In genomic region chr1:151993734-151994496, GRCh38 we compare ENCODE assay signal across 8 cellular contexts. TPM values are rescaled to one million over a fixed set of nuclear protein-coding genes. Genes with fewer than 3 reads are reported as not detected.
DNase-seq lines count a peak whose midpoint lies in the region; ATAC-seq, FAIRE-seq and TF ChIP-seq lines count a peak whose summit lies in the region.

S100A10 (minus strand) TSS chr1:151993859; CDS start chr1:151986230, 7,629 bp downstream.

- H3K9ac ChIP-seq in endothelial cell of umbilical vein (replicated peaks; ENCODE audit: extremely low read depth, insufficient read depth, low read length), result peak within 1 kb of the TSS; percentile 82

- peak; percentile 18 for FAIRE-seq in endothelial cell of umbilical vein (lab: Jason Lieb, UNC)

- H2AFZ ChIP-seq in endothelial cell of umbilical vein (ENCODE audit: low read depth, low read length), result peak within 1 kb of the TSS; percentile 83

- peak within 1 kb of the TSS; percentile 89 for H3K4me3 Mint-ChIP-seq in stimulated activated effector memory CD8-positive, alpha-beta T cell treated with anti-CD3 and anti-CD28 coated beads, Interleukin-12 subunit alpha, Interleukin-12 subunit beta, amount 100 ng/mL, for 72 hours

- DNase-seq in NCI-H1417 (lab: John Stamatoyannopoulos, UW) (peak in 2 of 3 experiments; percentile 65 to 67), NCI-H1417 treated with DMSO at 0.1 percent for 48 hours (lab: John Stamatoyannopoulos, UW) (no peak), NOMO-1 treated with DMSO at 0.1 percent for 48 hours (lab: John Stamatoyannopoulos, UW; ENCODE audit: unreplicated experiment) (peak; percentile 63), endothelial cell of umbilical vein (ENCODE audit: low read depth, low spot score) (peak; percentile 67), mucosa of descending colon (peak; percentile 86 to 93 (median 91)), COR-L47 (lab: John Stamatoyannopoulos, UW) (no peak)
- DNase-seq in activated CD8-positive, alpha-beta memory T cell treated with anti-CD3 and anti-CD28 coated beads, Interleukin-2, amount 50 U/mL, for 48 hours, result peak; percentile 83
- peak; percentile 63 to 89 for DNase-seq in stimulated activated effector memory CD8-positive, alpha-beta T cell treated with anti-CD3 and anti-CD28 coated beads, Interleukin-12 subunit alpha, Interleukin-12 subunit beta, amount 100 ng/mL, for 72 hours (ENCODE audit: low spot score in 2 of 2)

- dilution Hi-C loops in endothelial cell of umbilical vein (cut with MboI; ENCODE audit: extremely low pct_ligation_motif_present, low sequenced_read_pairs), result no loop called here

- no peaks in the 10 kb centered on the region for H3K36me3 ChIP-seq in endothelial cell of umbilical vein (ENCODE audit: control insufficient read depth in 2 of 2, extremely low read depth in 1 of 2, insufficient read depth in 2 of 2, low read length in 2 of 2)
- no peaks in the 10 kb centered on the region for H3K36me3 ChIP-seq in mucosa of descending colon (ENCODE audit: low read depth)

- peak; percentile 75 for ATAC-seq in mucosa of descending colon
- peak; percentile 82 for ATAC-seq in stimulated activated effector memory CD8-positive, alpha-beta T cell treated with anti-CD3 and anti-CD28 coated beads, Interleukin-12 subunit alpha, Interleukin-12 subunit beta, amount 100 ng/mL, for 72 hours

- POLR2A ChIA-PET in endothelial cell of umbilical vein (lab: Charles Lee), result interaction anchor here (2.6 kb wide), 1 partner anchor 59 kb away, joined by 7 read pairs; no protein-coding TSS in a partner anchor

- H3K4me3 ChIP-seq in endothelial cell of umbilical vein (replicated peaks in 1 of 3; ENCODE audit: insufficient read depth in 1 of 3, low read depth in 1 of 3, low read length in 3 of 3), result peak within 1 kb of the TSS; percentile 22 to 70 (median 67)
- peak within 1 kb of the TSS; percentile 96 for H3K4me3 ChIP-seq in mucosa of descending colon

- no peak for TF ChIP-seq CTCF in endothelial cell of umbilical vein (IDR thresholded peaks at IDR 0.05; ENCODE audit: extremely low read depth in 1 of 2, insufficient read depth in 1 of 2, low read depth in 1 of 2, low read length in 2 of 2)
- no peak for TF ChIP-seq CTCF in mucosa of descending colon (IDR thresholded peaks at IDR 0.05)

- peaks cover 43% of the 10 kb centered on the region for H3K4me1 ChIP-seq in endothelial cell of umbilical vein (ENCODE audit: control insufficient read depth, extremely low read depth, insufficient read depth, low read length)
- peaks cover 52% of the 10 kb centered on the region for H3K4me1 ChIP-seq in mucosa of descending colon (ENCODE audit: low read depth)

- intact Hi-C loops in endothelial cell of umbilical vein (cut with micrococcal nuclease), result no loop called here
- intact Hi-C loops in mucosa of descending colon (cut with DNase I, micrococcal nuclease), result no loop called here

- H3K27ac Mint-ChIP-seq in stimulated activated effector memory CD8-positive, alpha-beta T cell treated with anti-CD3 and anti-CD28 coated beads, Interleukin-12 subunit alpha, Interleukin-12 subunit beta, amount 100 ng/mL, for 72 hours, result peak within 1 kb of the TSS; percentile 93

- H4K20me1 ChIP-seq in endothelial cell of umbilical vein (replicated peaks; ENCODE audit: control insufficient read depth, extremely low read depth, insufficient read depth, low read length), result no peaks in the 10 kb centered on the region

- H3K79me2 ChIP-seq in endothelial cell of umbilical vein (ENCODE audit: control insufficient read depth, insufficient read depth, low read length), result peaks cover 39% of the 10 kb centered on the region

- peaks cover 49% of the 10 kb centered on the region for H3K4me1 Mint-ChIP-seq in stimulated activated effector memory CD8-positive, alpha-beta T cell treated with anti-CD3 and anti-CD28 coated beads, Interleukin-12 subunit alpha, Interleukin-12 subunit beta, amount 100 ng/mL, for 72 hours

- peaks cover 37% of the 10 kb centered on the region for H3K36me3 Mint-ChIP-seq in stimulated activated effector memory CD8-positive, alpha-beta T cell treated with anti-CD3 and anti-CD28 coated beads, Interleukin-12 subunit alpha, Interleukin-12 subunit beta, amount 100 ng/mL, for 72 hours

- CTCF ChIA-PET in endothelial cell of umbilical vein (lab: Charles Lee), result interaction anchor here (1.3 to 19.6 kb wide), 9 partner anchors 7 to 205 kb away, joined by 3 to 572 read pairs (median 6); no protein-coding TSS in a partner anchor

- peak within 1 kb of the TSS; percentile 78 for H3K4me2 ChIP-seq in endothelial cell of umbilical vein (ENCODE audit: insufficient read depth, low read length)

- no peaks in the 10 kb centered on the region for H3K27me3 ChIP-seq in endothelial cell of umbilical vein (ENCODE audit: control insufficient read depth in 2 of 2, insufficient read depth in 2 of 2, low read length in 2 of 2)

- H3K9me3 ChIP-seq in endothelial cell of umbilical vein (replicated peaks; ENCODE audit: control insufficient read depth, insufficient read depth, low read length) (no peaks in the 10 kb centered on the region), mucosa of descending colon (no peaks in the 10 kb centered on the region)

- no peaks in the 10 kb centered on the region for H3K9me3 Mint-ChIP-seq in stimulated activated effector memory CD8-positive, alpha-beta T cell treated with anti-CD3 and anti-CD28 coated beads, Interleukin-12 subunit alpha, Interleukin-12 subunit beta, amount 100 ng/mL, for 72 hours

- no peaks in the 10 kb centered on the region for H3K9me1 ChIP-seq in endothelial cell of umbilical vein (replicated peaks; ENCODE audit: control insufficient read depth, extremely low read depth, insufficient read depth, low read length)

- peak; percentile 87 for TF ChIP-seq POLR2A in endothelial cell of umbilical vein (IDR thresholded peaks at IDR 0.05; ENCODE audit: low read depth, low read length)

- no TSS peak for BruUV-seq in endothelial cell of umbilical vein (replicated peaks; lab: Mats Ljungman, UMichigan)

- peak within 1 kb of the TSS; percentile 83 for H3K27ac ChIP-seq in endothelial cell of umbilical vein (ENCODE audit: insufficient read depth, low read depth, low read length)

TF ChIP-seq in endothelial cell of umbilical vein, 7 proteins besides CTCF, POLR2A, EP300 and RAD21:
- TF ChIP-seq JUN (IDR thresholded peaks at IDR 0.05; ENCODE audit: borderline replicate concordance, insufficient read depth, insufficient read length, low read depth) (no peak), POLR2AphosphoS5 (IDR thresholded peaks at IDR 0.05; ENCODE audit: insufficient read depth, low read depth, low read length) (peak; percentile 92), FOS (IDR thresholded peaks at IDR 0.05; ENCODE audit: borderline replicate concordance, insufficient read depth, low read length) (peak; percentile 14), MYC (IDR thresholded peaks at IDR 0.05; ENCODE audit: low read depth, low read length) (no peak)

RNA-seq across cellular contexts. Expression of gene S100A10, which starts in this region (rescaled TPM):
- total RNA-seq in endothelial cell of umbilical vein (650 and 779 TPM in 2 replicates), mucosa of descending colon (1,000 to 10,000 TPM in 2 of 3 donors, 100 to 1,000 TPM in 1; 540 to 1,335 (median 1,083) TPM)
- polyA plus RNA-seq in endothelial cell of umbilical vein, result 56.7 and 76.8 TPM in 2 replicates
- polyA plus RNA-seq in endothelial cell of umbilical vein (2011; cell fraction: cytosol; rRNA removed), result 211 and 231 TPM in 2 replicates
- 60.0 and 72.0 TPM in 2 replicates for polyA plus RNA-seq in endothelial cell of umbilical vein (2011; cell fraction: nucleus; rRNA removed)
- 757 and 1,016 TPM in 2 replicates for polyA plus RNA-seq in endothelial cell of umbilical vein (2012)
- 42.6 and 46.3 TPM in 2 replicates for polyA minus RNA-seq in endothelial cell of umbilical vein
- polyA minus RNA-seq in endothelial cell of umbilical vein (2011; cell fraction: cytosol; rRNA and poly(A)+ RNA removed), result 185 TPM
- polyA minus RNA-seq in endothelial cell of umbilical vein (2011; cell fraction: nucleus; rRNA and poly(A)+ RNA removed), result 19.5 and 23.7 TPM in 2 replicates

Comparison
In these comparisons a context has a peak if more than half of its experiments do, and no peak if none do; other contexts are left out.
1. DNase-seq: peak in NCI-H1417 (2 of 3), NOMO-1 treated with DMSO at 0.1 percent for 48 hours (single experiment), activated CD8-positive, alpha-beta memory T cell treated with anti-CD3 and anti-CD28 coated beads, Interleukin-2, amount 50 U/mL, for 48 hours (single experiment), endothelial cell of umbilical vein (single experiment), mucosa of descending colon (3 of 3) and stimulated activated effector memory CD8-positive, alpha-beta T cell treated with anti-CD3 and anti-CD28 coated beads, Interleukin-12 subunit alpha, Interleukin-12 subunit beta, amount 100 ng/mL, for 72 hours (2 of 2); none in NCI-H1417 treated with DMSO at 0.1 percent for 48 hours (single experiment) and COR-L47 (single experiment).